In genomic region chr12:89016970-89017778, GRCh38 we compare ENCODE assay signal across 8 cellular contexts.
DNase-seq lines count a peak whose midpoint lies in the region; ATAC-seq and TF ChIP-seq lines count a peak whose summit lies in the region.

No MANE protein-coding gene starts in this region.

- H3K4me1 ChIP-seq in foreskin keratinocyte: peaks cover 15% of the 10 kb centered on the region
- peaks cover 6 to 9% of the 10 kb centered on the region in 2 experiments for H3K4me1 ChIP-seq in neutrophil (ENCODE audit: control insufficient read depth in 1 of 2, insufficient read depth in 1 of 2, low read depth in 1 of 2, low read length in 1 of 2)

- no peaks in the 10 kb centered on the region for H3K9me3 ChIP-seq in neutrophil

- no peaks in the 10 kb centered on the region for H3K27me3 ChIP-seq in foreskin keratinocyte
- H3K27me3 ChIP-seq in neutrophil: no peaks in the 10 kb centered on the region

- H3K36me3 ChIP-seq in neutrophil: no peaks in the 10 kb centered on the region

- ATAC-seq in HG03039 (IDR thresholded peaks at IDR 0.05; ENCODE audit: unreplicated experiment) (peak; percentile 58), foreskin keratinocyte (peak; percentile 62)

- TF ChIP-seq CTCF in foreskin keratinocyte (conservative IDR thresholded peaks at IDR 0.05) (peak; percentile 94), neutrophil (IDR thresholded peaks at IDR 0.05) (peak; percentile 66)

- no peak overlapping the region for H3K4me3 ChIP-seq in neutrophil (ENCODE audit: low read depth in 1 of 2, low read length in 1 of 2)

- no peak overlapping the region for H3K27ac ChIP-seq in foreskin keratinocyte
- no peak overlapping the region for H3K27ac ChIP-seq in neutrophil

- peak; percentile 37 for DNase-seq in stimulated activated CD4-positive, alpha-beta T cell treated with anti-CD3 and anti-CD28 coated beads, Interleukin-15, amount 100 ng/mL, for 24 hours
- DNase-seq in stimulated activated CD4-positive, alpha-beta T cell treated with anti-CD3 and anti-CD28 coated beads, Interleukin-1b, Interleukin-23, amount 100 ng/mL, for 48 hours: no peak
- peak; percentile 79 for DNase-seq in NCI-H345 treated with DMSO at 0.1 percent for 48 hours (lab: John Stamatoyannopoulos, UW; ENCODE audit: unreplicated experiment)
- DNase-seq in activated CD4-positive, alpha-beta T cell treated with anti-CD3 and anti-CD28 coated beads for 48 hours: peak; percentile 36
- DNase-seq in foreskin keratinocyte: peak; percentile 44 to 76
- no peak for DNase-seq in 8988T

Comparison
In these comparisons a context has a peak if more than half of its experiments do, and no peak if none do; other contexts are left out.
1. DNase-seq: peak in stimulated activated CD4-positive, alpha-beta T cell treated with anti-CD3 and anti-CD28 coated beads, Interleukin-15, amount 100 ng/mL, for 24 hours (single experiment), NCI-H345 treated with DMSO at 0.1 percent for 48 hours (single experiment), activated CD4-positive, alpha-beta T cell treated with anti-CD3 and anti-CD28 coated beads for 48 hours (single experiment) and foreskin keratinocyte (2 of 2); none in stimulated activated CD4-positive, alpha-beta T cell treated with anti-CD3 and anti-CD28 coated beads, Interleukin-1b, Interleukin-23, amount 100 ng/mL, for 48 hours (single experiment) and 8988T (single experiment).